In the genomic region with DNA sequence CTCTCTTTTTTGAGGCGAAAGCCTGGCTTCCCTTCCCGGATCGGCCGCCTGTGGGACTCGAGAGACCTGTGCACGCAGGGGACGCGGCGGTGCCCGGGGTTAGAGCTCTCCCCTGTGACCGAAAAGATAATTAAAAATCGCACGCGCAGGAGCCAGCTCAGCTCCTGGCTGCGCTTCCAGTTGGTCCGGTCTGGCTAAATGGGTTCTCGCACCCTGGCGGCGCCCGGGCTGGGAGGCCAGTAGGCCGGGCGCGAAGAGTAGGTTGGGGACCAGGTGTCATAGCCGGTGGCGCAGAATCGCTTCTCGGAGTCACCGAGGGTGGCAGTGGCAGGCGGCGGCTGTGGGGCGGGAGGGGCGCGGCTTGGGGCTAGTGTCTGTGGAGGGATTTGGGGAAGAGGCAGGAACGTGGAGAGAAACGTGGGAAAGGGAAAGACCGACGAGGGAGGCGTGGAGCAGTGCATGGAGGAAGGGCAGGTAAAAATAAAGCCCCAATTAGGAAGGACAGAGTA, we compare ENCODE assay signal across 8 cellular contexts. TPM values are rescaled to one million over a fixed set of nuclear protein-coding genes. Genes with fewer than 3 reads are reported as not detected.
DNase-seq lines count a peak whose midpoint lies in the region; ATAC-seq and TF ChIP-seq lines count a peak whose summit lies in the region.

No MANE protein-coding gene starts in this region.

- DNase-seq in GM13977 (ENCODE audit: low spot score) (peak; percentile 23), NCI-H774 (lab: John Stamatoyannopoulos, UW) (peak; percentile 57), fibroblast of pulmonary artery (ENCODE audit: low read depth) (peak; percentile 71), neuronal stem cell (ENCODE audit: low spot score) (peak; percentile 26), tibial artery (peak in 1 of 2 donors; percentile 76), hippocampal formation (lab: John Stamatoyannopoulos, UW) (no peak)
- DNase-seq in activated T-cell treated with anti-CD3 and anti-CD28 coated beads, Interleukin-2, amount 50 U/mL, for 24 hours = peak; percentile 79

- peak overlapping the region; percentile 38 for H2AFZ ChIP-seq in neuronal stem cell (ENCODE audit: low read length)

- TF ChIP-seq CTCF in GM13977 (IDR thresholded peaks at IDR 0.05; ENCODE audit: extremely low read depth, insufficient read depth, missing control alignments) (peak; percentile 33), fibroblast of pulmonary artery (IDR thresholded peaks at IDR 0.05; ENCODE audit: low read length, missing control alignments) (peak; percentile 31), tibial artery (IDR thresholded peaks at IDR 0.05) (no peak)

- H3K9me3 Mint-ChIP-seq in activated T-cell treated with anti-CD3 and anti-CD28 coated beads, Interleukin-2, amount 50 U/mL, for 24 hours = no peaks in the 10 kb centered on the region

- H2BK12ac ChIP-seq in neuronal stem cell (ENCODE audit: low read length) = no peak overlapping the region

- peaks cover 29% of the 10 kb centered on the region for H3K36me3 Mint-ChIP-seq in activated T-cell treated with anti-CD3 and anti-CD28 coated beads, Interleukin-2, amount 50 U/mL, for 24 hours (ENCODE audit: low read depth)

- no peak overlapping the region for H3K27ac ChIP-seq in neuronal stem cell (replicated peaks; ENCODE audit: low read length)
- H3K27ac ChIP-seq in tibial artery = no peak overlapping the region

- H3K79me1 ChIP-seq in neuronal stem cell (ENCODE audit: low read depth, low read length) = peaks cover 4% of the 10 kb centered on the region

- H3K27me3 ChIP-seq in neuronal stem cell (ENCODE audit: control insufficient read depth in 3 of 3, insufficient read depth in 3 of 3, low read depth in 1 of 3, low read length in 3 of 3) (peaks cover 0 to 52% (median 15%) of the 10 kb centered on the region in 3 experiments), tibial artery (peaks cover 0 to 84% of the 10 kb centered on the region in 2 donors)

- H3K4me1 ChIP-seq in neuronal stem cell (ENCODE audit: control insufficient read depth in 2 of 2, insufficient read depth in 1 of 2, low read depth in 1 of 2, low read length in 2 of 2) = peaks cover 8 to 11% of the 10 kb centered on the region in 2 donors
- peaks cover 0 to 51% (median 34%) of the 10 kb centered on the region in 4 donors for H3K4me1 ChIP-seq in tibial artery

- intact Hi-C loops in tibial artery (cut with DNase I; ENCODE audit: low total_unique reads) = loop anchor here (5.0 kb wide), 1 partner anchor 42 kb away; the partner anchor contains the start of gene SUPT3H

- H3K9ac ChIP-seq in neuronal stem cell (ENCODE audit: low read depth, low read length, poor library complexity) = no peak overlapping the region

- no peak overlapping the region for H2BK120ac ChIP-seq in neuronal stem cell (ENCODE audit: low read depth, low read length)

- H3K36me3 ChIP-seq in neuronal stem cell (replicated peaks in 1 of 2; ENCODE audit: control insufficient read depth in 2 of 2, insufficient read depth in 2 of 2, low read length in 2 of 2) (peaks cover 0 to 2% of the 10 kb centered on the region in 2 donors), tibial artery (no peaks in the 10 kb centered on the region)

- H3K4ac ChIP-seq in neuronal stem cell (ENCODE audit: low read length) = no peak overlapping the region

- H2AK5ac ChIP-seq in neuronal stem cell (ENCODE audit: low read depth, low read length) = no peak overlapping the region

- H4K8ac ChIP-seq in neuronal stem cell (ENCODE audit: low read depth, low read length) = no peak overlapping the region

- peak overlapping the region; percentile 58 for H3K4me2 ChIP-seq in neuronal stem cell (ENCODE audit: insufficient read depth, low read length, poor library complexity, severe bottlenecking)

- peak overlapping the region; percentile 19 for H2BK5ac ChIP-seq in neuronal stem cell (ENCODE audit: low read length)

- no peak overlapping the region for H3K23ac ChIP-seq in neuronal stem cell (ENCODE audit: low read depth, low read length, poor library complexity)

- in situ Hi-C loops in GM13977 (cut with MboI; ENCODE audit: low pct_unique_long_range_greater_than_20kb, low sequenced_read_pairs, unreplicated experiment) = loop anchor here (10.0 to 25.0 kb wide), 2 partner anchors 295 to 782 kb away; no protein-coding TSS in a partner anchor

- H4K91ac ChIP-seq in neuronal stem cell (ENCODE audit: low read depth, low read length, poor library complexity) = no peak overlapping the region

- H3K14ac ChIP-seq in neuronal stem cell (ENCODE audit: low read length) = no peak overlapping the region

- ATAC-seq in GM19351 (IDR thresholded peaks at IDR 0.05; ENCODE audit: unreplicated experiment) = no peak

- H3K4me3 ChIP-seq in fibroblast of pulmonary artery (replicated peaks; ENCODE audit: low read depth, low read length) (peak overlapping the region; percentile 93), neuronal stem cell (ENCODE audit: low read length in 2 of 2) (peak overlapping the region in 1 of 2 donors; percentile 73), tibial artery (peak overlapping the region; percentile 52 to 59)

- peaks cover 57% of the 10 kb centered on the region for H3K4me1 Mint-ChIP-seq in activated T-cell treated with anti-CD3 and anti-CD28 coated beads, Interleukin-2, amount 50 U/mL, for 24 hours (ENCODE audit: low read depth)

- H3K9me3 ChIP-seq in neuronal stem cell (replicated peaks in 1 of 2; ENCODE audit: control insufficient read depth in 2 of 2, insufficient read depth in 1 of 2, low read depth in 1 of 2, low read length in 2 of 2) (no peaks in the 10 kb centered on the region), tibial artery (no peaks in the 10 kb centered on the region)

- H2BK15ac ChIP-seq in neuronal stem cell (ENCODE audit: low read length) = no peak overlapping the region

- WGBS in neuronal stem cell (ENCODE audit: extremely low coverage in 2 of 2, insufficient read length in 2 of 2, insufficient replicate concordance in 1 of 2), 2 donors = no CpG with 5 or more reads among the region's 38 CpGs

- peak overlapping the region; percentile 97 for H3K4me3 Mint-ChIP-seq in activated T-cell treated with anti-CD3 and anti-CD28 coated beads, Interleukin-2, amount 50 U/mL, for 24 hours

- peaks cover 5% of the 10 kb centered on the region for H3K27me3 Mint-ChIP-seq in activated T-cell treated with anti-CD3 and anti-CD28 coated beads, Interleukin-2, amount 50 U/mL, for 24 hours

- peak overlapping the region; percentile 59 for H3K18ac ChIP-seq in neuronal stem cell (ENCODE audit: low read length)

- H3K27ac Mint-ChIP-seq in activated T-cell treated with anti-CD3 and anti-CD28 coated beads, Interleukin-2, amount 50 U/mL, for 24 hours = peak overlapping the region; percentile 96

RNA-seq across cellular contexts. Expression of gene SUPT3H, which starts 41.9 kb away (rescaled TPM):
- 29.0 TPM for polyA plus RNA-seq in neuronal stem cell (2013, experiment 1 of 2)
- 29.2 TPM for polyA plus RNA-seq in neuronal stem cell (2013, experiment 2 of 2)

Comparison
In these comparisons a context has a peak if more than half of its experiments do, and no peak if none do; other contexts are left out.
1. DNase-seq: peak in GM13977 (single experiment), NCI-H774 (single experiment), activated T-cell treated with anti-CD3 and anti-CD28 coated beads, Interleukin-2, amount 50 U/mL, for 24 hours (single experiment), fibroblast of pulmonary artery (single experiment) and neuronal stem cell (single experiment); none in hippocampal formation (0 of 2).
2. CTCF ChIP-seq: peak in GM13977 (single experiment) and fibroblast of pulmonary artery (single experiment); none in tibial artery (0 of 2).